In the genomic region with DNA sequence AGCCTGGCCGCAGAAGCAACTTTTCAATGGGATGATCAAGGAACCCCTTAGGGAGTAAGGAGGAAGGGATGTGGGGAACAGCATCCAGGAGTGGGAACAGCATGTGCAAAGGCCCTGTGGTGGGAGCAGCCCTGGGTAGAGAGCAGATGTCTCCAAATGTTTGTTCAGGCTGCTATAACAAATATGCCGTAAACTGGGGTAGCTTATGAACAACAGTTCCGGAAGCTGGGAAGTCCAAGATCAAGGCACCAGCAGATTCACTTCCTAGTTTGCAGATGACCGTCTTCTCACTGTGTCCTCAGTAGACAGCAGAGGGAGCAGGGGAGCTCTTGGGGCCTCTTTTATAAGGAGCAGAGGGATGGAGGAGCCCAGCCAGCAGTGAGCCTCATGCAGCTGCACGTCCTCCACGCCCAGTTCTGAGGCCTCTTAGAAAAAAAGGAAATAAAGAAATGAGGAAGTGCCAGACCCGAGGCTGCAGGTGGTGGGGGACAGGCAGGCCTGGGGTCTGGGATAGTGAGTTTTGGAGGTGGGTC, we compare ENCODE assay signal across 9 cellular contexts. TPM values are rescaled to one million over a fixed set of nuclear protein-coding genes. Genes with fewer than 3 reads are reported as not detected.
DNase-seq lines count a peak whose midpoint lies in the region; ATAC-seq, FAIRE-seq and TF ChIP-seq lines count a peak whose summit lies in the region.
"Had no signal": no experiment of that assay in that cellular context is flagged by ENCODE, and none has a peak within 500 bp of the region (broad histone marks: within the 10 kb centered on the region; RNA-seq: fewer than 3 reads in every experiment).

No MANE protein-coding gene starts in this region.

- dilution Hi-C loops in keratinocyte (cut with MboI; ENCODE audit: extremely low pct_ligation_motif_present, low sequenced_read_pairs), result no loop called here

- no peaks in the 10 kb centered on the region for H3K36me3 Mint-ChIP-seq in activated naive CD8-positive, alpha-beta T cell treated with anti-CD3 and anti-CD28 coated beads, Interleukin-2, amount 50 U/mL, for 24 hours (ENCODE audit: low read depth)

- H3K27me3 ChIP-seq in GM06990 (replicated peaks; ENCODE audit: control insufficient read depth, insufficient read depth, low read length) (no peaks in the 10 kb centered on the region), MG63 (no peaks in the 10 kb centered on the region), keratinocyte (ENCODE audit: control insufficient read depth, extremely low read depth, insufficient read depth, low read length) (peaks cover 17% of the 10 kb centered on the region), upper lobe of left lung (no peaks in the 10 kb centered on the region)

- H3K4me3 Mint-ChIP-seq in activated naive CD8-positive, alpha-beta T cell treated with anti-CD3 and anti-CD28 coated beads, Interleukin-2, amount 50 U/mL, for 24 hours, result no peak overlapping the region

- H2AFZ ChIP-seq in keratinocyte (ENCODE audit: control insufficient read depth, low read length), result peak overlapping the region; percentile 37

- no peaks in the 10 kb centered on the region for H3K9me1 ChIP-seq in keratinocyte (ENCODE audit: control insufficient read depth, extremely low read depth, insufficient read depth, low read length)

- peak in 1 of 4 donors; percentile 27 for TF ChIP-seq POLR2A in upper lobe of left lung (IDR thresholded peaks at IDR 0.05)

- WGBS in upper lobe of left lung, 2 donors, result 43 to 46% methylated on average over 7 of the region's 7 CpGs

- no peak overlapping the region for H3K27ac Mint-ChIP-seq in activated naive CD8-positive, alpha-beta T cell treated with anti-CD3 and anti-CD28 coated beads, Interleukin-2, amount 50 U/mL, for 24 hours

- H3K4me2 ChIP-seq in keratinocyte (ENCODE audit: control insufficient read depth, extremely low read depth, insufficient read depth, low read depth, low read length), result no peak overlapping the region

- no peak overlapping the region for H3K9ac ChIP-seq in keratinocyte (ENCODE audit: control insufficient read depth, extremely low read depth, insufficient read depth, low read length)

- no peaks in the 10 kb centered on the region for H3K79me2 ChIP-seq in keratinocyte (ENCODE audit: control insufficient read depth, insufficient read depth, low read length)

- no peak overlapping the region for H3K27ac ChIP-seq in keratinocyte (ENCODE audit: control insufficient read depth, insufficient read depth, low read length)
- H3K27ac ChIP-seq in upper lobe of left lung, result peak overlapping the region in 3 of 4 donors; percentile 45 to 73 (median 53)

- DNase-seq in GM06990 (ENCODE audit: extremely low read depth, insufficient read length), result peak; percentile 66
- DNase-seq in MG63, result peak; percentile 56
- no peak for DNase-seq in activated naive CD8-positive, alpha-beta T cell treated with anti-CD3 and anti-CD28 coated beads, Interleukin-2, amount 50 U/mL, for 24 hours
- no peak for DNase-seq in keratinocyte (ENCODE audit: low read depth, low spot score)
- DNase-seq in upper lobe of left lung, result peak in 1 of 2 donors; percentile 87
- DNase-seq in T-helper 9 cell, result no peak

- H3K9me3 Mint-ChIP-seq in activated naive CD8-positive, alpha-beta T cell treated with anti-CD3 and anti-CD28 coated beads, Interleukin-2, amount 50 U/mL, for 24 hours, result no peaks in the 10 kb centered on the region

- H3K4me3 ChIP-seq in GM06990 (replicated peaks; ENCODE audit: low read depth, low read length), result no peak overlapping the region
- H3K4me3 ChIP-seq in MG63, result no peak overlapping the region
- H3K4me3 ChIP-seq in keratinocyte (ENCODE audit: control insufficient read depth in 2 of 3, extremely low read depth in 1 of 3, insufficient read depth in 2 of 3, low read depth in 1 of 3, low read length in 3 of 3), result no peak overlapping the region
- H3K4me3 ChIP-seq in upper lobe of left lung, result no peak overlapping the region

- no peaks in the 10 kb centered on the region for H3K36me3 ChIP-seq in GM06990 (ENCODE audit: control insufficient read depth, insufficient read depth, low read length)
- H3K36me3 ChIP-seq in MG63, result no peaks in the 10 kb centered on the region
- no peaks in the 10 kb centered on the region for H3K36me3 ChIP-seq in keratinocyte (ENCODE audit: control insufficient read depth in 2 of 2, extremely low read depth in 1 of 2, insufficient read depth in 2 of 2, low read length in 2 of 2)
- H3K36me3 ChIP-seq in upper lobe of left lung, result no peaks in the 10 kb centered on the region

- peak; percentile 69 for FAIRE-seq in keratinocyte (lab: Jason Lieb, UNC)

- H4K20me1 ChIP-seq in keratinocyte (ENCODE audit: control insufficient read depth, extremely low read depth, insufficient read depth, low read length), result no peaks in the 10 kb centered on the region

- peaks cover 11% of the 10 kb centered on the region for H3K27me3 Mint-ChIP-seq in activated naive CD8-positive, alpha-beta T cell treated with anti-CD3 and anti-CD28 coated beads, Interleukin-2, amount 50 U/mL, for 24 hours

- H3K9me3 ChIP-seq in MG63, result peaks cover 2% of the 10 kb centered on the region; the same call in 1 of the 2 replicates
- H3K9me3 ChIP-seq in keratinocyte (ENCODE audit: control insufficient read depth, low read depth, low read length), result no peaks in the 10 kb centered on the region
- H3K9me3 ChIP-seq in upper lobe of left lung, result no peaks in the 10 kb centered on the region

- H3K4me1 ChIP-seq in keratinocyte (ENCODE audit: control insufficient read depth, extremely low read depth, insufficient read depth, low read length), result peaks cover 7% of the 10 kb centered on the region
- peaks cover 15 to 33% (median 25%) of the 10 kb centered on the region in 4 donors for H3K4me1 ChIP-seq in upper lobe of left lung

- ATAC-seq in activated naive CD8-positive, alpha-beta T cell treated with anti-CD3 and anti-CD28 coated beads, Interleukin-2, amount 50 U/mL, for 24 hours, result peak; percentile 28
- ATAC-seq in upper lobe of left lung (ENCODE audit: low FRiP score in 2 of 2), result peak; percentile 76 to 91
- no peak for ATAC-seq in GM21825 (IDR thresholded peaks at IDR 0.05; ENCODE audit: unreplicated experiment)
- no peak for ATAC-seq in GM19023 (IDR thresholded peaks at IDR 0.05; ENCODE audit: unreplicated experiment)

- H3K4me1 Mint-ChIP-seq in activated naive CD8-positive, alpha-beta T cell treated with anti-CD3 and anti-CD28 coated beads, Interleukin-2, amount 50 U/mL, for 24 hours, result peaks cover 6% of the 10 kb centered on the region

- no peak for TF ChIP-seq EP300 in upper lobe of left lung (IDR thresholded peaks at IDR 0.05)

- TF ChIP-seq CTCF in GM06990 (IDR thresholded peaks at IDR 0.05; ENCODE audit: insufficient read depth, low read length, poor library complexity, severe bottlenecking) (peak; percentile 63), keratinocyte (optimal IDR thresholded peaks at IDR 0.05 in 1 of 3, IDR thresholded peaks at IDR 0.05 in 1 of 3, conservative IDR thresholded peaks at IDR 0.05 in 1 of 3; ENCODE audit: extremely low read depth in 1 of 3, insufficient read depth in 2 of 3, low read length in 3 of 3) (peak; percentile 47 to 62 (median 60)), upper lobe of left lung (IDR thresholded peaks at IDR 0.05) (peak in 1 of 6 experiments; percentile 22)

RNA-seq across cellular contexts. Expression of gene LRRC25, which starts 4.2 kb away (rescaled TPM):
- not detected in 2 replicates for total RNA-seq in MG63 (2014; rRNA removed; shearing (Covaris generic); ENCODE audit: low replicate concordance)
- not detected in 3 replicates for polyA plus RNA-seq in keratinocyte
- not detected for polyA plus RNA-seq in keratinocyte (2011; ENCODE audit: low read depth)
- polyA plus RNA-seq in keratinocyte (2011; cell fraction: cytosol; rRNA removed), result not detected in 2 replicates
- polyA plus RNA-seq in keratinocyte (2011; cell fraction: nucleus; rRNA removed), result not detected in 2 replicates
- not detected in 2 replicates for polyA plus RNA-seq in keratinocyte (2012; ENCODE audit: low replicate concordance)
- not detected in 3 replicates for polyA minus RNA-seq in keratinocyte
- polyA minus RNA-seq in keratinocyte (2011; cell fraction: cytosol; rRNA and poly(A)+ RNA removed), result not detected
- not detected in 2 replicates for polyA minus RNA-seq in keratinocyte (2011; cell fraction: nucleus; rRNA and poly(A)+ RNA removed)
- total RNA-seq in upper lobe of left lung, result 10 to 100 TPM in 4 of 6 donors, 1 to 10 TPM in 2; 4.0 to 49.4 (median 24.0) TPM
- total RNA-seq: pulmonary artery endothelial cell had no signal

RNA-seq across cellular contexts. Expression of gene GDF15, which starts 15.7 kb away (rescaled TPM):
- total RNA-seq in MG63 (2014; rRNA removed; shearing (Covaris generic); ENCODE audit: low replicate concordance), result 2.3 and 13.1 TPM in 2 replicates
- 0.27 to 0.49 TPM (median 0.31 TPM) in 3 replicates for polyA plus RNA-seq in keratinocyte
- polyA plus RNA-seq in keratinocyte (2011; ENCODE audit: low read depth), result 13.0 TPM
- polyA plus RNA-seq in keratinocyte (2011; cell fraction: cytosol; rRNA removed), result 0.56 and 0.99 TPM in 2 replicates
- polyA plus RNA-seq in keratinocyte (2011; cell fraction: nucleus; rRNA removed), result 1.9 and 2.4 TPM in 2 replicates
- polyA plus RNA-seq in keratinocyte (2012; ENCODE audit: low replicate concordance), result 0.39 and 61.8 TPM in 2 replicates
- 0.20 to 1.0 TPM in 2 of 3 replicates, not detected in the other for polyA minus RNA-seq in keratinocyte
- polyA minus RNA-seq in keratinocyte (2011; cell fraction: cytosol; rRNA and poly(A)+ RNA removed), result not detected
- 1.6 and 2.0 TPM in 2 replicates for polyA minus RNA-seq in keratinocyte (2011; cell fraction: nucleus; rRNA and poly(A)+ RNA removed)
- 100 to 1,000 TPM in 2 of 6 donors, 10 to 100 TPM in 4; 42.5 to 126 (median 68.7) TPM for total RNA-seq in upper lobe of left lung

RNA-seq across cellular contexts. Expression of gene SSBP4, which starts 17.6 kb away (rescaled TPM):
- 187 and 203 TPM in 2 replicates for total RNA-seq in MG63 (2014; rRNA removed; shearing (Covaris generic); ENCODE audit: low replicate concordance)
- 7.5 to 11.3 TPM (median 10.8 TPM) in 3 replicates for polyA plus RNA-seq in keratinocyte
- 3.6 TPM for polyA plus RNA-seq in keratinocyte (2011; ENCODE audit: low read depth)
- polyA plus RNA-seq in keratinocyte (2011; cell fraction: cytosol; rRNA removed), result 4.1 and 15.9 TPM in 2 replicates
- polyA plus RNA-seq in keratinocyte (2011; cell fraction: nucleus; rRNA removed), result 12.5 and 15.5 TPM in 2 replicates
- 10.1 and 20.9 TPM in 2 replicates for polyA plus RNA-seq in keratinocyte (2012; ENCODE audit: low replicate concordance)
- polyA minus RNA-seq in keratinocyte, result 2.2 to 9.2 TPM (median 4.5 TPM) in 3 replicates
- 34.0 TPM for polyA minus RNA-seq in keratinocyte (2011; cell fraction: cytosol; rRNA and poly(A)+ RNA removed)
- 10.2 and 19.3 TPM in 2 replicates for polyA minus RNA-seq in keratinocyte (2011; cell fraction: nucleus; rRNA and poly(A)+ RNA removed)
- total RNA-seq in upper lobe of left lung, result 100 to 1,000 TPM in 1 of 6 donors, 10 to 100 TPM in 5; 52.0 to 157 (median 84.1) TPM

RNA-seq across cellular contexts. Expression of gene ISYNA1, which starts 36.3 kb away (rescaled TPM):
- 0.40 and 4.4 TPM in 2 replicates for total RNA-seq in MG63 (2014; rRNA removed; shearing (Covaris generic); ENCODE audit: low replicate concordance)
- 3.5 to 8.3 TPM (median 7.0 TPM) in 3 replicates for polyA plus RNA-seq in keratinocyte
- polyA plus RNA-seq in keratinocyte (2011; ENCODE audit: low read depth), result 0.60 TPM
- polyA plus RNA-seq in keratinocyte (2011; cell fraction: cytosol; rRNA removed), result 3.1 and 7.3 TPM in 2 replicates
- polyA plus RNA-seq in keratinocyte (2011; cell fraction: nucleus; rRNA removed), result 17.4 and 28.2 TPM in 2 replicates
- polyA plus RNA-seq in keratinocyte (2012; ENCODE audit: low replicate concordance), result 7.7 and 10.7 TPM in 2 replicates
- 3.3 to 6.8 TPM (median 5.9 TPM) in 3 replicates for polyA minus RNA-seq in keratinocyte
- polyA minus RNA-seq in keratinocyte (2011; cell fraction: cytosol; rRNA and poly(A)+ RNA removed), result 15.5 TPM
- 6.5 and 8.8 TPM in 2 replicates for polyA minus RNA-seq in keratinocyte (2011; cell fraction: nucleus; rRNA and poly(A)+ RNA removed)
- total RNA-seq in upper lobe of left lung, result 10 to 100 TPM; 14.5 to 55.5 (median 20.0) TPM

Comparison
In these comparisons a context has a peak if more than half of its experiments do, and no peak if none do; other contexts are left out.
1. DNase-seq: peak in GM06990 (single experiment) and MG63 (single experiment); none in activated naive CD8-positive, alpha-beta T cell treated with anti-CD3 and anti-CD28 coated beads, Interleukin-2, amount 50 U/mL, for 24 hours (single experiment), keratinocyte (single experiment) and T-helper 9 cell (single experiment).
2. ATAC-seq: peak in activated naive CD8-positive, alpha-beta T cell treated with anti-CD3 and anti-CD28 coated beads, Interleukin-2, amount 50 U/mL, for 24 hours (single experiment) and upper lobe of left lung (2 of 2); none in GM21825 (single experiment) and GM19023 (single experiment).